17 cellular contexts compared by ENCODE assay signal in the genomic region with DNA sequence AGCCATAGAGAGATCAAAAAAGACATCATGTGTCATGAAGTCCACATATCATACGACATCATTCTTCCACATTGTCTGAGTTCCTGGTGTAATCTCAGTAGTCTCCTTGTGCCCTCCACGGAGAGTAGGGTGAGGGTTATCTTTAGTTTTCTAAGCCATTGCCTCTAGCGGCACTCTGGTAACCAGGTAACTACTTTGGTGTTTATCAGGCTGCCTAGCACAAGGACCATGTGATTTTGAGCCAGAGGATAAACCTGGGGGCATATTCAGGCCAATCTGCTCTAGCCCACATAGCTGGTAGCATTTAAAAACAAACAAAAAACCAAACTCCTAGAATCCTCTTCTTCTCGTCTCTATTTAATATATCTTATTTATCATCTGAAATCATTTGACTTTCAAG.
DNase-seq lines count a peak whose midpoint lies in the region; ATAC-seq and TF ChIP-seq lines count a peak whose summit lies in the region.
"Had no signal": no experiment of that assay in that cellular context is flagged by ENCODE, and none has a peak within 500 bp of the region (broad histone marks: within the 10 kb centered on the region; RNA-seq: fewer than 3 reads in every experiment).

No MANE protein-coding gene starts in this region.

- H3K9me3 Mint-ChIP-seq in CD8-positive, alpha-beta memory T cell: peaks cover 0 to 2% (median 0%) of the 10 kb centered on the region in 5 donors
- H3K9me3 Mint-ChIP-seq: H9 had no signal

- H3K36me3 ChIP-seq in heart left ventricle (no peaks in the 10 kb centered on the region), left ventricle myocardium inferior (no peaks in the 10 kb centered on the region), mesenchymal stem cell (ENCODE audit: control insufficient read depth in 1 of 2, insufficient read depth in 2 of 2, low read depth in 1 of 2, low read length in 2 of 2) (no peaks in the 10 kb centered on the region), smooth muscle cell (ENCODE audit: low read depth) (no peaks in the 10 kb centered on the region)
- H3K36me3 ChIP-seq in CD8-positive, alpha-beta memory T cell (ENCODE audit: insufficient read depth, low read length): no peaks in the 10 kb centered on the region

- no peaks in the 10 kb centered on the region for H3F3A ChIP-seq in smooth muscle cell (ENCODE audit: low read depth)

- peak overlapping the region; percentile 54 for H3K27ac Mint-ChIP-seq in T-helper 17 cell
- H3K27ac Mint-ChIP-seq in CD8-positive, alpha-beta memory T cell: no peak overlapping the region
- H3K27ac Mint-ChIP-seq: H9 had no signal

- H3K4me2 ChIP-seq in mesenchymal stem cell (ENCODE audit: low read length, poor library complexity, severe bottlenecking) (no peak overlapping the region), smooth muscle cell (peak overlapping the region; percentile 23)
- H3K4me2 ChIP-seq: A549 had no signal

- H3K4me3 ChIP-seq in heart left ventricle: no peak overlapping the region
- no peak overlapping the region for H3K4me3 ChIP-seq in left ventricle myocardium inferior
- H3K4me3 ChIP-seq in mesenchymal stem cell (ENCODE audit: insufficient read depth in 1 of 2, low read depth in 1 of 2, low read length in 2 of 2): no peak overlapping the region
- H3K4me3 ChIP-seq in smooth muscle cell: no peak overlapping the region
- no peak overlapping the region for H3K4me3 ChIP-seq in CD8-positive, alpha-beta memory T cell (ENCODE audit: low read length)
- H3K4me3 ChIP-seq: A549 had no signal

- ATAC-seq in heart left ventricle (peak; percentile 66 to 91 (median 84)), T-helper 17 cell (peak; percentile 44)
- ATAC-seq: A549, Panc1 had no signal

- no peaks in the 10 kb centered on the region for H3K79me1 ChIP-seq in mesenchymal stem cell (replicated peaks; ENCODE audit: low read length, poor library complexity, severe bottlenecking)

- H3K9me3 ChIP-seq in heart left ventricle (no peaks in the 10 kb centered on the region), left ventricle myocardium inferior (replicated peaks) (no peaks in the 10 kb centered on the region), T-helper 17 cell (ENCODE audit: control insufficient read depth, low read length, poor library complexity, severe bottlenecking) (no peaks in the 10 kb centered on the region), mesenchymal stem cell (ENCODE audit: control insufficient read depth, low read length) (no peaks in the 10 kb centered on the region), smooth muscle cell (replicated peaks; ENCODE audit: low read depth) (no peaks in the 10 kb centered on the region)
- no peaks in the 10 kb centered on the region for H3K9me3 ChIP-seq in CD8-positive, alpha-beta memory T cell (ENCODE audit: low read length)
- H3K9me3 ChIP-seq: A549 had no signal

- H2BK12ac ChIP-seq in mesenchymal stem cell (ENCODE audit: low read length in 2 of 2): peak overlapping the region in 1 of 2 experiments; percentile 84

- H4K91ac ChIP-seq in mesenchymal stem cell (ENCODE audit: low read length): peak overlapping the region; percentile 50

- DNase-seq in heart left ventricle (no peak), left ventricle myocardium inferior (no peak), T-helper 17 cell (no peak), mesenchymal stem cell (no peak), smooth muscle cell (lab: John Stamatoyannopoulos, UW; ENCODE audit: unreplicated experiment) (no peak), NCI-H526 treated with DMSO at 0.1 percent for 48 hours (lab: John Stamatoyannopoulos, UW) (no peak), kidney glomerular epithelial cell (lab: John Stamatoyannopoulos, UW) (no peak)
- DNase-seq in CD8-positive, alpha-beta memory T cell: no peak
- DNase-seq: C1 segment of cervical spinal cord, GF-D8, H9, Karpas-422, MM.1S, NCI-H1105, NCI-H774 had no signal

- no peaks in the 10 kb centered on the region for H3K27me3 ChIP-seq in heart left ventricle
- H3K27me3 ChIP-seq in left ventricle myocardium inferior (ENCODE audit: low read depth): no peaks in the 10 kb centered on the region
- no peaks in the 10 kb centered on the region for H3K27me3 ChIP-seq in mesenchymal stem cell (ENCODE audit: control insufficient read depth in 1 of 2, insufficient read depth in 1 of 2, low read length in 2 of 2)
- H3K27me3 ChIP-seq in smooth muscle cell (ENCODE audit: low read depth): no peaks in the 10 kb centered on the region
- H3K27me3 ChIP-seq in CD8-positive, alpha-beta memory T cell (ENCODE audit: insufficient read depth, low read length, poor library complexity, severe bottlenecking): no peaks in the 10 kb centered on the region

- no peak overlapping the region for H2AK5ac ChIP-seq in mesenchymal stem cell (ENCODE audit: low read length, severe bottlenecking)

- intact Hi-C loops in heart left ventricle (cut with DNase I) (no loop called here), left ventricle myocardium inferior (cut with micrococcal nuclease) (no loop called here)

- no peaks in the 10 kb centered on the region for H4K20me1 ChIP-seq in smooth muscle cell (ENCODE audit: low read depth)

- H3K36me3 Mint-ChIP-seq in T-helper 17 cell (ENCODE audit: low read depth): peaks cover 2% of the 10 kb centered on the region
- peaks cover 0 to 9% (median 2%) of the 10 kb centered on the region in 3 donors for H3K36me3 Mint-ChIP-seq in CD8-positive, alpha-beta memory T cell

- H2AFZ ChIP-seq in mesenchymal stem cell (ENCODE audit: low read depth, low read length): no peak overlapping the region
- no peak overlapping the region for H2AFZ ChIP-seq in smooth muscle cell (ENCODE audit: low read depth)

- H2BK5ac ChIP-seq in mesenchymal stem cell (ENCODE audit: low read depth, low read length, poor library complexity, severe bottlenecking): no peak overlapping the region

- H3K4ac ChIP-seq in mesenchymal stem cell (ENCODE audit: low read depth in 1 of 2, low read length in 2 of 2): peak overlapping the region in 1 of 2 experiments; percentile 1

- H2BK120ac ChIP-seq in mesenchymal stem cell (ENCODE audit: low read depth, low read length): no peak overlapping the region

- H3K79me2 ChIP-seq in smooth muscle cell (ENCODE audit: low read depth): no peaks in the 10 kb centered on the region

- no peak for TF ChIP-seq CTCF in heart left ventricle (IDR thresholded peaks at IDR 0.05)
- TF ChIP-seq CTCF in left ventricle myocardium inferior (IDR thresholded peaks at IDR 0.05; ENCODE audit: borderline replicate concordance): no peak
- TF ChIP-seq CTCF in smooth muscle cell (IDR thresholded peaks at IDR 0.05; ENCODE audit: borderline replicate concordance, insufficient read depth, poor library complexity, severe bottlenecking): no peak

- 33 to 42% (median 36%) methylated on average over 4 of the region's 4 CpGs for WGBS in heart left ventricle, 4 donors
- WGBS in mesenchymal stem cell: 71% methylated on average over 4 of the region's 4 CpGs
- WGBS in smooth muscle cell (ENCODE audit: low lambda C conversion rate): 48% methylated on average over 4 of the region's 4 CpGs

- peaks cover 5% of the 10 kb centered on the region for H3K4me1 Mint-ChIP-seq in T-helper 17 cell
- peaks cover 6 to 13% (median 7%) of the 10 kb centered on the region in 3 donors for H3K4me1 Mint-ChIP-seq in CD8-positive, alpha-beta memory T cell

- POLR2A ChIA-PET in CD8-positive, alpha-beta memory T cell (lab: Charles Lee): no interaction called here

- H3K4me3 Mint-ChIP-seq in T-helper 17 cell: no peak overlapping the region
- no peak overlapping the region for H3K4me3 Mint-ChIP-seq in CD8-positive, alpha-beta memory T cell
- H3K4me3 Mint-ChIP-seq: H9 had no signal

- peaks cover 5% of the 10 kb centered on the region for H3K27me3 Mint-ChIP-seq in T-helper 17 cell
- H3K27me3 Mint-ChIP-seq in CD8-positive, alpha-beta memory T cell: peaks cover 0 to 7% of the 10 kb centered on the region in 2 donors

- no peak overlapping the region for H3K14ac ChIP-seq in mesenchymal stem cell (ENCODE audit: low read length in 2 of 2)

- H2BK15ac ChIP-seq in mesenchymal stem cell (ENCODE audit: low read depth, poor library complexity, severe bottlenecking): no peak overlapping the region

- CTCF ChIA-PET in CD8-positive, alpha-beta memory T cell (lab: Charles Lee): interaction anchor here (1.6 kb wide), 1 partner anchor 247 kb away, joined by 3 read pairs; no protein-coding TSS in a partner anchor

- H3K4me1 ChIP-seq in heart left ventricle (peaks cover 0 to 17% (median 0%) of the 10 kb centered on the region in 12 donors), left ventricle myocardium inferior (peaks cover 16% of the 10 kb centered on the region), mesenchymal stem cell (ENCODE audit: control insufficient read depth, insufficient read depth, low read depth, low read length) (no peaks in the 10 kb centered on the region), smooth muscle cell (ENCODE audit: low read depth) (no peaks in the 10 kb centered on the region)
- H3K4me1 ChIP-seq in CD8-positive, alpha-beta memory T cell (ENCODE audit: insufficient read depth, low read length): no peaks in the 10 kb centered on the region
- H3K4me1 ChIP-seq: A549 had no signal

- H3K9ac ChIP-seq in mesenchymal stem cell (ENCODE audit: low read length) (no peak overlapping the region), smooth muscle cell (ENCODE audit: low read depth) (no peak overlapping the region)

- no peak overlapping the region for H3K23ac ChIP-seq in mesenchymal stem cell (ENCODE audit: low read length in 2 of 2)

- H3K27ac ChIP-seq in heart left ventricle (no peak overlapping the region), left ventricle myocardium inferior (replicated peaks) (no peak overlapping the region), mesenchymal stem cell (ENCODE audit: low read length, poor library complexity, severe bottlenecking) (no peak overlapping the region), smooth muscle cell (ENCODE audit: low read depth) (no peak overlapping the region)
- no peak overlapping the region for H3K27ac ChIP-seq in CD8-positive, alpha-beta memory T cell (ENCODE audit: low read depth, low read length)
- H3K27ac ChIP-seq: A549 had no signal

- H3K18ac ChIP-seq in mesenchymal stem cell (ENCODE audit: low read depth in 1 of 2, low read length in 2 of 2): peak overlapping the region in 1 of 2 experiments; percentile 37

- peak overlapping the region; percentile 64 for H4K8ac ChIP-seq in mesenchymal stem cell (ENCODE audit: low read length)

- no peak for TF ChIP-seq POLR2A in heart left ventricle (IDR thresholded peaks at IDR 0.05)
